Comparison of ENCODE assay signal across 8 cellular contexts in the genomic region with DNA sequence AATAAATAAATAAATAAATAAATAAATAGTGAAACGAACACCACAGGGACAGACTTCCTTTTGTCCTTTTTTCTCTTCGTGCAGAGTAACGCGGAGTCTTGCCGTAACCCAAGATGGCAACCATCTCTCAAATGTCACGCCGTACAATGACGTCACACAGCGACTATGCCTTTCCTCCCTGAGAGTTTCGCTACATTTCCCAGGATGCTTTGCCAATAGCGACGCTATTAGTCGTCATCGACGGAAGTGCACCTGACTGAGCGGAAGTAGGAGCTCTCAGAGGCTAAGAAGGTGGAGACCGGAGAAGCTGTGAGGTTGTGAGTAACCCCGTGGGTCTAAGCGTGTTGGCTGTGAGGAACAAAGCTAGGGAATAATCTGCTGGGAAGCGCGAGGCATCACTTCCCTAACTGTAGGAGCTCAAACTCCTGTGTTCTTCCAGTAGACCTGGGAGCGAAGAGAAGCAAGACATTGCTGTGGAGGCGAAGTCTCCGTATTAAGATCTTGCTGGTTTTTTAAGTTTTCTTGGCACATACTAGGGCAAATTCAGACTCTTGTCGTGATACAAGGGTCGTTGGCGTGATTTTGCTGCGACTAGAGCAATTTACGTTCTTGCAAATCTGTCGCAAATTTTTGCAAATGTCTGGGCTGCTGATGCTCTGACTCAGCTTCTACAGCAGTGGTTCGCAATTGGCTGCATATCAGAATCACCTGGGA. TPM values are rescaled to one million over a fixed set of nuclear protein-coding genes. Genes with fewer than 3 reads are reported as not detected.
A peak's percentile ranks its signal among the peaks of the same experiment; 100 is the strongest.
DNase-seq lines count a peak whose midpoint lies in the region; ATAC-seq and TF ChIP-seq lines count a peak whose summit lies in the region.

A gene with protein sequence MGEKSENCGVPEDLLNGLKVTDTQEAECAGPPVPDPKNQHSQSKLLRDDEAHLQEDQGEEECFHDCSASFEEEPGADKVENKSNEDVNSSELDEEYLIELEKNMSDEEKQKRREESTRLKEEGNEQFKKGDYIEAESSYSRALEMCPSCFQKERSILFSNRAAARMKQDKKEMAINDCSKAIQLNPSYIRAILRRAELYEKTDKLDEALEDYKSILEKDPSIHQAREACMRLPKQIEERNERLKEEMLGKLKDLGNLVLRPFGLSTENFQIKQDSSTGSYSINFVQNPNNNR (plus strand): TSS at position 263 of the 714 bp plus-strand sequence. CDS start 1,390 bp downstream, outside the sequence.

- H3K79me2 ChIP-seq in parathyroid adenoma: peaks cover 4% of the 10 kb centered on the region

- peak; percentile 71 to 85 for TF ChIP-seq POLR2A in tibial nerve (IDR thresholded peaks at IDR 0.05)

- H3K4me3 ChIP-seq in GM12875 (ENCODE audit: low read depth, low read length): peak within 1 kb of the TSS; percentile 93
- H3K4me3 ChIP-seq in cardiac muscle cell: peak within 1 kb of the TSS; percentile 96
- peak within 1 kb of the TSS; percentile 83 for H3K4me3 ChIP-seq in parathyroid adenoma (ENCODE audit: low read depth, low read length)
- H3K4me3 ChIP-seq in tibial nerve: peak within 1 kb of the TSS; percentile 61 to 90 (median 75)

- H3K4me2 ChIP-seq in parathyroid adenoma (ENCODE audit: low read length): peak within 1 kb of the TSS; percentile 63

- H3K27ac ChIP-seq in adipose tissue (ENCODE audit: low read depth, low read length): peak within 1 kb of the TSS; percentile 87
- peak within 1 kb of the TSS; percentile 93 for H3K27ac ChIP-seq in cardiac muscle cell
- peak within 1 kb of the TSS; percentile 90 for H3K27ac ChIP-seq in parathyroid adenoma
- peak within 1 kb of the TSS; percentile 63 to 89 (median 87) for H3K27ac ChIP-seq in tibial nerve

- peak within 1 kb of the TSS; percentile 95 for H2AFZ ChIP-seq in parathyroid adenoma

- 0% methylated on average over 31 of the region's 31 CpGs for WGBS in adipose tissue, 3 donors
- WGBS in tibial nerve, 2 donors: 0 to 1% methylated on average over 31 of the region's 31 CpGs

- no peak for TF ChIP-seq CTCF in GM12875 (IDR thresholded peaks at IDR 0.05; ENCODE audit: borderline replicate concordance, insufficient read depth, low read depth, low read length)
- TF ChIP-seq CTCF in cardiac muscle cell (IDR thresholded peaks at IDR 0.05; ENCODE audit: low read depth, low read length): no peak
- TF ChIP-seq CTCF in parathyroid adenoma (IDR thresholded peaks at IDR 0.05): no peak
- TF ChIP-seq CTCF in tibial nerve (IDR thresholded peaks at IDR 0.05): no peak

- no peaks in the 10 kb centered on the region for H3K9me3 ChIP-seq in cardiac muscle cell (ENCODE audit: low read depth)
- H3K9me3 ChIP-seq in parathyroid adenoma (ENCODE audit: control insufficient read depth, low read length): no peaks in the 10 kb centered on the region
- H3K9me3 ChIP-seq in tibial nerve: no peaks in the 10 kb centered on the region

- H3K9ac ChIP-seq in parathyroid adenoma: peak within 1 kb of the TSS; percentile 70

- H3K27me3 ChIP-seq in cardiac muscle cell (no peaks in the 10 kb centered on the region), parathyroid adenoma (ENCODE audit: control insufficient read depth, insufficient read depth, low read length) (no peaks in the 10 kb centered on the region), tibial nerve (no peaks in the 10 kb centered on the region)

- H3K36me3 ChIP-seq in cardiac muscle cell: peaks cover 19% of the 10 kb centered on the region
- H3K36me3 ChIP-seq in parathyroid adenoma (ENCODE audit: control insufficient read depth, insufficient read depth, low read length): no peaks in the 10 kb centered on the region
- peaks cover 0 to 31% (median 6%) of the 10 kb centered on the region in 3 donors for H3K36me3 ChIP-seq in tibial nerve

- TF ChIP-seq EP300 in tibial nerve (IDR thresholded peaks at IDR 0.05): peak; percentile 90 to 99

- peak; percentile 81 for DNase-seq in NCI-H1417 treated with DMSO at 0.1 percent for 48 hours (lab: John Stamatoyannopoulos, UW)
- peak; percentile 99 for DNase-seq in SW480 (ENCODE audit: low spot score)
- DNase-seq in cardiac muscle cell (ENCODE audit: low read depth in 1 of 2, low spot score in 1 of 2): peak; percentile 99
- peak; percentile 94 to 99 for DNase-seq in tibial nerve (ENCODE audit: low spot score in 2 of 2)

- ATAC-seq in HG02763 (IDR thresholded peaks at IDR 0.05; ENCODE audit: unreplicated experiment): peak; percentile 100

- peaks cover 11% of the 10 kb centered on the region for H3K4me1 ChIP-seq in cardiac muscle cell (ENCODE audit: low read depth)
- H3K4me1 ChIP-seq in parathyroid adenoma: peaks cover 6% of the 10 kb centered on the region
- peaks cover 0 to 25% (median 12%) of the 10 kb centered on the region in 4 donors for H3K4me1 ChIP-seq in tibial nerve

RNA-seq across cellular contexts. Expression of the gene that starts here (rescaled TPM):
- 10 to 100 TPM; 17.5 to 54.5 (median 35.6) TPM for polyA plus RNA-seq in adipose tissue
- 28.1 and 39.4 TPM in 2 replicates for total RNA-seq in cardiac muscle cell
- 48.8 and 54.6 TPM in 2 replicates for polyA plus RNA-seq in cardiac muscle cell
- 10 to 100 TPM; 27.6 to 40.4 (median 36.9) TPM for total RNA-seq in tibial nerve

Comparison
In these comparisons a context has a peak if more than half of its experiments do, and no peak if none do; other contexts are left out.
1. Peak in every context shown above with its lines: DNase-seq, ATAC-seq, H3K4me3 ChIP-seq and H3K27ac ChIP-seq.